Comparison of ENCODE assay signal across 21 cellular contexts in the genomic region with DNA sequence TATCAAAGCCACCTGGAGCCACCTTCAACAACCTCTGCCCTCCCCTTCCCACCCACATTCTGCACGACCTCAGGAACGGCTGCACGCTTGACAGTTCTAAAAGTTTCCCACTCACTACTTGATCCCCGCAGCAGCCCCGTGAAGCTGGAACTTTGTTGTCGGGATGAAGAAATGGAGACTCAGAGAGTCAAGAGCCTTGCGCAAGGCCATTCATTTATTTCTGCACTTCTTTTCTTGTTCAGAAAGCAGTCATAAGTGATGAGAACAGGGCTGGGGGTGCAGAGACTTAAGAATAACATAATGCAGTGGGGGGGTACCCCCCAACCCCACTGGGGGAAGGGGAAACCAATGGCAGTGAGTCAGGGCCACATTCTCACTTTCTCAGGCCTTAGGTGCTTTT. TPM values are rescaled to one million over a fixed set of nuclear protein-coding genes. Genes with fewer than 3 reads are reported as not detected.
DNase-seq lines count a peak whose midpoint lies in the region; ATAC-seq and TF ChIP-seq lines count a peak whose summit lies in the region.
"Had no signal": no experiment of that assay in that cellular context is flagged by ENCODE, and none has a peak within 500 bp of the region (broad histone marks: within the 10 kb centered on the region; RNA-seq: fewer than 3 reads in every experiment).

No MANE protein-coding gene starts in this region.

- peak overlapping the region; percentile 55 for H3K4me3 Mint-ChIP-seq in progenitor cell of endocrine pancreas (ENCODE audit: low read depth)

- peak; percentile 49 for DNase-seq in SIG-M5 treated with dmso at 0.1 percent for 504 hours (lab: John Stamatoyannopoulos, UW; ENCODE audit: unreplicated experiment)
- no peak for DNase-seq in SIG-M5 (lab: John Stamatoyannopoulos, UW)
- DNase-seq in NB4 (ENCODE audit: low read depth): peak; percentile 37
- peak; percentile 22 for DNase-seq in epithelial cell of esophagus (ENCODE audit: low read depth)
- DNase-seq in progenitor cell of endocrine pancreas (ENCODE audit: low spot score, unreplicated experiment): no peak
- DNase-seq: activated CD4-positive, alpha-beta T cell treated with anti-CD3 and anti-CD28 coated beads, Interleukin-2, amount 50 U/mL, for 1 hour; activated naive CD4-positive, alpha-beta T cell treated with anti-CD3 and anti-CD28 coated beads, Interleukin-2, amount 10 ng/mL, durations not matched to agents 7 days and 5 days; aorta; colonic mucosa; effector CD8-positive, alpha-beta T cell; erythroblast; HCEC 1CT; MV-4-11; NCI-H146; NCI-H446 treated with DMSO at 0.1 percent for 48 hours; NCI-H82; psoas muscle; stimulated activated naive CD8-positive, alpha-beta T cell treated with anti-CD3 and anti-CD28 coated beads, Interleukin-15, Interleukin-2, amounts not matched to agents 100 U/mL and 50 U/mL, for 24 hours had no signal

- TF ChIP-seq POLR2A in NB4 (IDR thresholded peaks at IDR 0.05; ENCODE audit: extremely low read depth, insufficient read length): no peak

- no peak for TF ChIP-seq CTCF in NB4 (IDR thresholded peaks at IDR 0.05; ENCODE audit: low read depth, low read length)
- no peak for TF ChIP-seq CTCF in epithelial cell of esophagus (IDR thresholded peaks at IDR 0.05; ENCODE audit: insufficient read depth, low read depth, low read length, missing control alignments)
- no peak for TF ChIP-seq CTCF in progenitor cell of endocrine pancreas (IDR thresholded peaks at IDR 0.05; ENCODE audit: unreplicated experiment)

- H3K9me3 Mint-ChIP-seq in progenitor cell of endocrine pancreas (ENCODE audit: low read depth): no peaks in the 10 kb centered on the region
- H3K9me3 Mint-ChIP-seq: activated naive CD4-positive, alpha-beta T cell treated with anti-CD3 and anti-CD28 coated beads, Interleukin-2, amount 10 ng/mL, durations not matched to agents 7 days and 5 days had no signal

- H3K4me3 ChIP-seq in NB4 (ENCODE audit: low read depth, low read length) (no peak overlapping the region), epithelial cell of esophagus (ENCODE audit: low read length) (no peak overlapping the region)
- H3K4me3 ChIP-seq: colonic mucosa, psoas muscle had no signal

- no peak overlapping the region for H3K27ac Mint-ChIP-seq in progenitor cell of endocrine pancreas
- H3K27ac Mint-ChIP-seq: activated naive CD4-positive, alpha-beta T cell treated with anti-CD3 and anti-CD28 coated beads, Interleukin-2, amount 10 ng/mL, durations not matched to agents 7 days and 5 days had no signal

- peaks cover 19% of the 10 kb centered on the region for H3K4me1 Mint-ChIP-seq in progenitor cell of endocrine pancreas (ENCODE audit: low read depth)

- ATAC-seq in GM19023 (IDR thresholded peaks at IDR 0.05; ENCODE audit: unreplicated experiment) (no peak), GM18861 (IDR thresholded peaks at IDR 0.05; ENCODE audit: unreplicated experiment) (no peak)
- ATAC-seq in activated CD4-positive, CD25-positive, alpha-beta regulatory T cell treated with anti-CD3 and anti-CD28 coated beads, Interleukin-2, amount 50 U/mL, for 24 hours: no peak
- ATAC-seq: psoas muscle; stimulated activated naive CD8-positive, alpha-beta T cell treated with anti-CD3 and anti-CD28 coated beads, Interleukin-15, Interleukin-2, amounts not matched to agents 100 U/mL and 50 U/mL, for 24 hours had no signal

- H3K36me3 Mint-ChIP-seq in progenitor cell of endocrine pancreas (ENCODE audit: insufficient read depth): peaks cover 3% of the 10 kb centered on the region
- H3K36me3 Mint-ChIP-seq: activated naive CD4-positive, alpha-beta T cell treated with anti-CD3 and anti-CD28 coated beads, Interleukin-2, amount 10 ng/mL, durations not matched to agents 7 days and 5 days had no signal

- peaks cover 21% of the 10 kb centered on the region for H3K27me3 Mint-ChIP-seq in progenitor cell of endocrine pancreas

RNA-seq across cellular contexts. Expression of a gene that starts 2.2 kb away (rescaled TPM):
- 46.8 and 53.6 TPM in 2 replicates for total RNA-seq in progenitor cell of endocrine pancreas

RNA-seq across cellular contexts. Expression of a gene that starts 42.5 kb away (rescaled TPM):
- 75.3 and 77.8 TPM in 2 replicates for total RNA-seq in progenitor cell of endocrine pancreas

Comparison
In these comparisons a context has a peak if more than half of its experiments do, and no peak if none do; other contexts are left out.
1. DNase-seq: peak in SIG-M5 treated with dmso at 0.1 percent for 504 hours (single experiment), NB4 (single experiment) and epithelial cell of esophagus (single experiment); none in SIG-M5 (single experiment) and progenitor cell of endocrine pancreas (single experiment).